ENCODE assay signal across 9 cellular contexts in the genomic region with DNA sequence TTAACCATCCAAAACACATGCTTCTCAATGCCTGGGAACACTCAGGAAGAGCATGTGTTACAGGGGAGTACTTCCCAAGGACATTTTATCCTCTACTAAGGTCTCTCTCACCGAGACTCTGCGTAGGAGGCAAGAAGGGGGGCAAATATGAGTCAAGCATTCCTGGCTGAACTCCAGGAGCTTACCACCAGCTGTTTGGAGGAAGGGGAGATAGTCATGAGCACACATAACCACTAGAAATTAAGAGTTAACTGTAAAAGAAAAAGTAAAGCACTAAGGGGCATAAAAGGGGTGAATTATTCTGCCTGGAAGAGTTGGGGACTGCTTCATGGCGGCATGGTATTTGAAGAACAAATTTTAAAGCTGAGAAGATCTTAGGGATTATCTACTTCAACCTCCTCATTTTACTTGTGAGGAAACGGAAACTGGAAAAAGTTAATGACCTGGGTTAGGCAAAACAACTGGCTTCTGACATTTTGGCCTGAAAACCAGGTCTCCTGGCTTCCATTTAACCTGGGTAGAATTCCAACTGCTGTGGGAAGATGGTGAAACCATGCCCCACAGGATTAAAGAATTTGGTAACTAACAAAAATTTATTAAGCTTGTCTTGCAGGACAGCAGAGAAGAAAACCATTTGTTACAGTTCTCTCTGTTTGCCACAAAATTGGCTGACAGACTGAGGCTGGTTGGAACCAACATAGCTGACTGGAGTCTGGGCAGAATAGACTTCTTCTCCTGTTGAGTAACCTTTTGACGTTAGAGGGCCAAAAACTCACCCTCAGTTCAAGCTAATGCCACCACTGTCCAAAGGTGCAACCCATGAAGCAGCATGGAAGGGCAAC.
DNase-seq lines count a peak whose midpoint lies in the region; ATAC-seq and TF ChIP-seq lines count a peak whose summit lies in the region.
"Had no signal": no experiment of that assay in that cellular context is flagged by ENCODE, and none has a peak within 500 bp of the region (broad histone marks: within the 10 kb centered on the region; RNA-seq: fewer than 3 reads in every experiment).

No MANE protein-coding gene starts in this region.

- no peak overlapping the region for H3K4me3 ChIP-seq in CD8-positive, alpha-beta memory T cell (ENCODE audit: low read length)
- H3K4me3 ChIP-seq in epithelial cell of esophagus (ENCODE audit: low read length) (no peak overlapping the region), muscle layer of colon (ENCODE audit: low read depth in 1 of 2, low read length in 2 of 2) (no peak overlapping the region), prostate gland (no peak overlapping the region)
- H3K4me3 ChIP-seq in CD8-positive, alpha-beta T cell (ENCODE audit: low read depth, low read length), result no peak overlapping the region

- no peaks in the 10 kb centered on the region for H3K36me3 ChIP-seq in CD8-positive, alpha-beta memory T cell (ENCODE audit: insufficient read depth, low read length)
- H3K36me3 ChIP-seq in muscle layer of colon (ENCODE audit: insufficient read depth, low read length), result no peaks in the 10 kb centered on the region
- no peaks in the 10 kb centered on the region for H3K36me3 ChIP-seq in prostate gland
- H3K36me3 ChIP-seq in CD8-positive, alpha-beta T cell (ENCODE audit: insufficient read depth, low read length), result no peaks in the 10 kb centered on the region

- no peak overlapping the region for H3K9ac ChIP-seq in muscle layer of colon (ENCODE audit: low read length)

- no peak for TF ChIP-seq POLR2A in prostate gland (IDR thresholded peaks at IDR 0.05)

- H3K4me1 ChIP-seq in CD8-positive, alpha-beta memory T cell (ENCODE audit: insufficient read depth, low read length), result no peaks in the 10 kb centered on the region
- H3K4me1 ChIP-seq in muscle layer of colon (ENCODE audit: insufficient read depth, low read length) (peaks cover 22% of the 10 kb centered on the region), prostate gland (replicated peaks) (no peaks in the 10 kb centered on the region)
- H3K4me1 ChIP-seq in CD8-positive, alpha-beta T cell (ENCODE audit: insufficient read depth, low read length), result no peaks in the 10 kb centered on the region

- H3K4me1 Mint-ChIP-seq in CD8-positive, alpha-beta memory T cell, result peaks cover 3 to 8% (median 4%) of the 10 kb centered on the region in 3 donors
- H3K4me1 Mint-ChIP-seq in CD8-positive, alpha-beta T cell (ENCODE audit: low read depth), result no peaks in the 10 kb centered on the region

- CTCF ChIA-PET in CD8-positive, alpha-beta memory T cell (lab: Charles Lee), result no interaction called here
- CTCF ChIA-PET in CD8-positive, alpha-beta T cell (lab: Charles Lee), result no interaction called here

- H3K4me3 Mint-ChIP-seq in CD8-positive, alpha-beta memory T cell, result no peak overlapping the region
- no peak overlapping the region for H3K4me3 Mint-ChIP-seq in CD8-positive, alpha-beta T cell
- H3K4me3 Mint-ChIP-seq: activated B cell treated with CpG ODN at 0.5 μM for 24 hours had no signal

- H3K27ac ChIP-seq in CD8-positive, alpha-beta memory T cell (ENCODE audit: low read depth, low read length), result peak overlapping the region; percentile 35
- H3K27ac ChIP-seq in muscle layer of colon (ENCODE audit: low read depth, low read length), result peak overlapping the region; percentile 25
- H3K27ac ChIP-seq in prostate gland, result no peak overlapping the region
- H3K27ac ChIP-seq in CD8-positive, alpha-beta T cell (ENCODE audit: low read depth, low read length), result no peak overlapping the region

- H3K27me3 Mint-ChIP-seq in CD8-positive, alpha-beta memory T cell, result no peaks in the 10 kb centered on the region
- no peaks in the 10 kb centered on the region for H3K27me3 Mint-ChIP-seq in CD8-positive, alpha-beta T cell (ENCODE audit: low read depth)
- H3K27me3 Mint-ChIP-seq: activated B cell treated with CpG ODN at 0.5 μM for 24 hours had no signal

- H3K9me3 Mint-ChIP-seq in CD8-positive, alpha-beta memory T cell, result no peaks in the 10 kb centered on the region
- H3K9me3 Mint-ChIP-seq in CD8-positive, alpha-beta T cell, result no peaks in the 10 kb centered on the region

- WGBS in prostate gland, result 57% methylated on average over 5 of the region's 5 CpGs

- DNase-seq in CD8-positive, alpha-beta memory T cell, result no peak
- DNase-seq in NCI-H226 (peak; percentile 63), epithelial cell of esophagus (ENCODE audit: low read depth) (peak; percentile 66), AML-193 (lab: John Stamatoyannopoulos, UW) (no peak), prostate gland (ENCODE audit: low spot score) (no peak)
- no peak for DNase-seq in CD8-positive, alpha-beta T cell
- DNase-seq in activated CD8-positive, alpha-beta memory T cell treated with anti-CD3 and anti-CD28 coated beads, Interleukin-2, amount 50 U/mL, for 48 hours, result no peak
- DNase-seq: activated B cell treated with CpG ODN at 0.5 μM for 24 hours had no signal

- TF ChIP-seq CTCF in epithelial cell of esophagus (IDR thresholded peaks at IDR 0.05; ENCODE audit: insufficient read depth, low read depth, low read length, missing control alignments), result no peak
- TF ChIP-seq CTCF in prostate gland (IDR thresholded peaks at IDR 0.05), result no peak
- TF ChIP-seq CTCF in CD8-positive, alpha-beta T cell (IDR thresholded peaks at IDR 0.05), result no peak

- no peak for ATAC-seq in CD8-positive, alpha-beta T cell

- H3K27me3 ChIP-seq in CD8-positive, alpha-beta memory T cell (ENCODE audit: insufficient read depth, low read length, poor library complexity, severe bottlenecking), result no peaks in the 10 kb centered on the region
- H3K27me3 ChIP-seq in muscle layer of colon (ENCODE audit: control insufficient read depth in 1 of 2, insufficient read depth in 2 of 2, low read length in 2 of 2) (no peaks in the 10 kb centered on the region), prostate gland (replicated peaks; ENCODE audit: insufficient read depth) (no peaks in the 10 kb centered on the region)
- H3K27me3 ChIP-seq in CD8-positive, alpha-beta T cell (ENCODE audit: insufficient read depth, low read length), result no peaks in the 10 kb centered on the region

- intact Hi-C loops in prostate gland (cut with DNase I), result no loop called here
- intact Hi-C loops in CD8-positive, alpha-beta T cell (cut with DNase I, micrococcal nuclease), result no loop called here

- H3K36me3 Mint-ChIP-seq in CD8-positive, alpha-beta memory T cell, result peaks cover 11 to 15% (median 14%) of the 10 kb centered on the region in 3 donors
- peaks cover 27% of the 10 kb centered on the region for H3K36me3 Mint-ChIP-seq in CD8-positive, alpha-beta T cell

- POLR2A ChIA-PET in CD8-positive, alpha-beta memory T cell (lab: Charles Lee), result no interaction called here
- POLR2A ChIA-PET in CD8-positive, alpha-beta T cell (lab: Charles Lee), result no interaction called here

- no peak overlapping the region for H3K27ac Mint-ChIP-seq in CD8-positive, alpha-beta memory T cell
- no peak overlapping the region for H3K27ac Mint-ChIP-seq in CD8-positive, alpha-beta T cell
- H3K27ac Mint-ChIP-seq: activated B cell treated with CpG ODN at 0.5 μM for 24 hours had no signal

- H3K9me3 ChIP-seq in CD8-positive, alpha-beta memory T cell (ENCODE audit: low read length), result no peaks in the 10 kb centered on the region
- H3K9me3 ChIP-seq in muscle layer of colon (ENCODE audit: low read length) (no peaks in the 10 kb centered on the region), prostate gland (no peaks in the 10 kb centered on the region)
- H3K9me3 ChIP-seq in CD8-positive, alpha-beta T cell (ENCODE audit: low read length), result no peaks in the 10 kb centered on the region

Comparison
In these comparisons a context has a peak if more than half of its experiments do, and no peak if none do; other contexts are left out.
1. DNase-seq: peak in NCI-H226 (single experiment) and epithelial cell of esophagus (single experiment); none in CD8-positive, alpha-beta memory T cell (0 of 5), AML-193 (0 of 2), prostate gland (single experiment), CD8-positive, alpha-beta T cell (0 of 7) and activated CD8-positive, alpha-beta memory T cell treated with anti-CD3 and anti-CD28 coated beads, Interleukin-2, amount 50 U/mL, for 48 hours (single experiment).
2. H3K27ac ChIP-seq: peak in CD8-positive, alpha-beta memory T cell (single experiment) and muscle layer of colon (single experiment); none in prostate gland (0 of 2) and CD8-positive, alpha-beta T cell (single experiment).